ENCODE assay signal across 19 cellular contexts in the genomic region with DNA sequence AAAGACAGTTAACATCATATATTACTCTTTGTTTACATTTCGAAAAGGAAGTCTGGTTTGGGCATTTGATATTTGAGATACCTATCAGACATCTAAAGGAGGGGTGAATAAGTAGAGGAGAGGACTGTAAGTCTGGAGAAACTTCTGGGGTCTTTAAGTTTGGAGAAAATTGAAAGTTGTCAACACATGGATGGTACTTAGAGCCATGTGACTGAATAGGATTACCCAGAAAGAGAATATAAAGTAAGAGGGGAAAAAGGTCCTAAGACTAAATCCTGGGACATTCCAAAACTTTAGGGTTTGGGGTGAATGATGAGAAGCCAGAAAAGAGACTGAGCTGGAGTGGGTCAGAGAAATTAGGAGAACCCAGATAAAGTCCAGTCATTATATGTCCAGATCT. TPM values are rescaled to one million over a fixed set of nuclear protein-coding genes. Genes with fewer than 3 reads are reported as not detected.
DNase-seq lines count a peak whose midpoint lies in the region; ATAC-seq, FAIRE-seq and TF ChIP-seq lines count a peak whose summit lies in the region.
"Had no signal": no experiment of that assay in that cellular context is flagged by ENCODE, and none has a peak within 500 bp of the region (broad histone marks: within the 10 kb centered on the region; RNA-seq: fewer than 3 reads in every experiment).

No MANE protein-coding gene starts in this region.

- H3K36me3 ChIP-seq in HepG2 (replicated peaks in 1 of 2; ENCODE audit: control insufficient read depth in 1 of 2, insufficient read depth in 2 of 2, low read length in 2 of 2) (no peaks in the 10 kb centered on the region), right lobe of liver (no peaks in the 10 kb centered on the region), HCT116 (ENCODE audit: control insufficient read depth in 1 of 2, insufficient read depth in 2 of 2, low read length in 2 of 2) (no peaks in the 10 kb centered on the region)
- H3K36me3 ChIP-seq: BE2C, BLaER1 had no signal

- H3K4me2 ChIP-seq in HepG2 (ENCODE audit: low read depth, low read length) (no peak overlapping the region), HCT116 (ENCODE audit: low read length) (no peak overlapping the region)
- H3K4me2 ChIP-seq: BLaER1 had no signal

- no peak for TF ChIP-seq POLR2A in HepG2 (IDR thresholded peaks at IDR 0.05; ENCODE audit: insufficient read depth in 1 of 2, low read depth in 2 of 2, low read length in 2 of 2)
- no peak for TF ChIP-seq POLR2A in right lobe of liver (IDR thresholded peaks at IDR 0.05)
- TF ChIP-seq POLR2A in HCT116 (IDR thresholded peaks at IDR 0.05; ENCODE audit: borderline replicate concordance, extremely low read depth, insufficient read depth, insufficient read length) = no peak

- no peaks in the 10 kb centered on the region for H3K9me2 ChIP-seq in HCT116 (ENCODE audit: insufficient read depth)

- RAD21 ChIA-PET in HCT116 (lab: Charles Lee; ENCODE audit: low non-redundant PET in 1 of 2, low total read pairs in 2 of 2, uncharacterized antibody in 2 of 2, unreplicated experiment in 2 of 2) = no interaction called here

- H3K4me1 ChIP-seq in HepG2 (ENCODE audit: insufficient read depth, low read length) (no peaks in the 10 kb centered on the region), right lobe of liver (no peaks in the 10 kb centered on the region), HCT116 (ENCODE audit: control insufficient read depth in 1 of 2, insufficient read depth in 2 of 2, low read length in 2 of 2) (no peaks in the 10 kb centered on the region)
- H3K4me1 ChIP-seq: BE2C, BLaER1 had no signal

- H2AFZ ChIP-seq in HepG2 (ENCODE audit: low read length) (no peak overlapping the region), HCT116 (ENCODE audit: low read depth, low read length, poor library complexity, severe bottlenecking) (peak overlapping the region; percentile 45)

- H3K9ac ChIP-seq in HepG2 (ENCODE audit: insufficient read depth, low read depth, low read length) = no peak overlapping the region
- H3K9ac ChIP-seq in HCT116 (ENCODE audit: low read length) = no peak overlapping the region
- H3K9ac ChIP-seq: BLaER1 had no signal

- TF ChIP-seq CTCF in HepG2 (CRISPR knock-in tag; IDR thresholded peaks at IDR 0.05) = no peak
- TF ChIP-seq CTCF in right lobe of liver (IDR thresholded peaks at IDR 0.05) = no peak
- TF ChIP-seq CTCF in HCT116 (IDR thresholded peaks at IDR 0.05 in 2 of 3, conservative IDR thresholded peaks at IDR 0.05 in 1 of 3; ENCODE audit: borderline replicate concordance in 1 of 3, insufficient read depth in 1 of 3, low read depth in 2 of 3, low read length in 2 of 3) = no peak

- TF ChIP-seq EP300 in HepG2 (IDR thresholded peaks at IDR 0.05; ENCODE audit: low read depth in 2 of 2, low read length in 2 of 2) (no peak), HepG2 (CRISPR knock-in tag; IDR thresholded peaks at IDR 0.05; ENCODE audit: borderline replicate concordance) (no peak)

- TF ChIP-seq RAD21 in HepG2 (CRISPR knock-in tag; IDR thresholded peaks at IDR 0.05) = no peak
- no peak for TF ChIP-seq RAD21 in HCT116 (IDR thresholded peaks at IDR 0.05; ENCODE audit: low read depth)

- FAIRE-seq in HepG2 (lab: Jason Lieb, UNC) = no peak
- FAIRE-seq: A204.1, GM12891, GM19239 had no signal

- H3K4me3 ChIP-seq in HepG2 (replicated peaks in 1 of 3; ENCODE audit: insufficient read depth in 1 of 3, low read depth in 2 of 3, low read length in 3 of 3) = no peak overlapping the region
- H3K4me3 ChIP-seq in right lobe of liver = no peak overlapping the region
- H3K4me3 ChIP-seq in HCT116 (replicated peaks in 1 of 2; ENCODE audit: low read depth in 1 of 2, low read length in 2 of 2) = no peak overlapping the region
- H3K4me3 ChIP-seq: BLaER1 had no signal

- no peaks in the 10 kb centered on the region for H3K9me3 ChIP-seq in HepG2 (ENCODE audit: low read length)
- H3K9me3 ChIP-seq in right lobe of liver = no peaks in the 10 kb centered on the region
- no peaks in the 10 kb centered on the region for H3K9me3 ChIP-seq in HCT116 (ENCODE audit: control insufficient read depth in 1 of 2, insufficient read depth in 1 of 2, low read depth in 1 of 2, low read length in 2 of 2)
- H3K9me3 ChIP-seq: BE2C, BLaER1 had no signal

- no peaks in the 10 kb centered on the region for H4K20me1 ChIP-seq in HepG2 (ENCODE audit: insufficient read depth, low read length)
- H4K20me1 ChIP-seq in HCT116 (ENCODE audit: insufficient read depth) = no peaks in the 10 kb centered on the region
- H4K20me1 ChIP-seq: BLaER1 had no signal

- intact Hi-C loops in HepG2 (cut with micrococcal nuclease; ENCODE audit: unreplicated experiment) = no loop called here
- intact Hi-C loops in right lobe of liver (cut with DNase I) = no loop called here
- intact Hi-C loops in HCT116 (cut with micrococcal nuclease) = no loop called here

- DNase-seq in HepG2 (ENCODE audit: low spot score) (no peak), right lobe of liver (no peak), HCT116 (ENCODE audit: low read depth, low spot score) (no peak), ecto neural progenitor cell (ENCODE audit: low spot score) (no peak), NK-92 (lab: John Stamatoyannopoulos, UW; ENCODE audit: unreplicated experiment) (no peak)
- DNase-seq: 8988T; ACHN; BE2C; C1 segment of cervical spinal cord; CD4-positive, alpha-beta memory T cell; CD4-positive, CD25-positive, alpha-beta regulatory T cell; CD8-positive, alpha-beta memory T cell; COR-L47; DMS79 treated with DMSO at 0.1 percent for 48 hours; GF-D8 had no signal

- H3K27me3 ChIP-seq in HepG2 (ENCODE audit: control insufficient read depth in 1 of 2, insufficient read depth in 2 of 2, low read length in 2 of 2) (no peaks in the 10 kb centered on the region), right lobe of liver (no peaks in the 10 kb centered on the region), HCT116 (ENCODE audit: insufficient read depth, low read length) (no peaks in the 10 kb centered on the region)
- H3K27me3 ChIP-seq: BE2C, BLaER1 had no signal

- BruUV-seq in HepG2 (replicated peaks; lab: Mats Ljungman, UMichigan) = no TSS peak
- BruUV-seq in HCT116 (replicated peaks; lab: Mats Ljungman, UMichigan) = no TSS peak

- in situ Hi-C loops in HepG2 (cut with HindIII; ENCODE audit: extremely low pct_ligation_motif_present, low pct_unique_long_range_greater_than_20kb) = no loop called here

- WGBS in HepG2 (ENCODE audit: low lambda C conversion rate) = 0% methylated on average over 1 of the region's 1 CpG
- WGBS in right lobe of liver (ENCODE audit: insufficient coverage, low coverage, low lambda C conversion rate, missing lambda C conversion rate) = 48% methylated on average over 1 of the region's 1 CpG

- POLR2A ChIA-PET in HepG2 (lab: Yijun Ruan, JAX) = no interaction called here
- POLR2A ChIA-PET in HCT116 (lab: Charles Lee) = no interaction called here

- CTCF ChIA-PET in HepG2 (lab: Yijun Ruan, JAX; ENCODE audit: low intra/inter-chr PET ratio, low total read pairs) (no interaction called here), HCT116 (lab: Charles Lee) (no interaction called here)

- H3K27ac ChIP-seq in HepG2 (ENCODE audit: extremely low read length, insufficient read depth, low read length) (no peak overlapping the region), right lobe of liver (no peak overlapping the region), HCT116 (ENCODE audit: low read depth, low read length) (no peak overlapping the region)
- H3K27ac ChIP-seq: BLaER1 had no signal

- H3K79me2 ChIP-seq in HepG2 (ENCODE audit: insufficient read depth, low read length) (no peaks in the 10 kb centered on the region), HCT116 (ENCODE audit: insufficient read depth, low read length) (no peaks in the 10 kb centered on the region)

- ATAC-seq in HepG2 = no peak
- ATAC-seq in right lobe of liver = no peak
- ATAC-seq in HCT116 = no peak

TF ChIP-seq in HepG2, 621 proteins besides CTCF, POLR2A, EP300 and RAD21 (continues in another document):
- no peak for TF ChIP-seq NFYC (CRISPR knock-in tag; IDR thresholded peaks at IDR 0.05)

TF ChIP-seq in HCT116, 20 proteins besides CTCF, POLR2A, EP300 and RAD21:
- TF ChIP-seq EZH2phosphoT487 (IDR thresholded peaks at IDR 0.05; ENCODE audit: borderline replicate concordance) = no peak
- TF ChIP-seq ZNF274 (IDR thresholded peaks at IDR 0.05; ENCODE audit: low read depth, low read length) = no peak

RNA-seq across cellular contexts. Expression of a gene that starts 10.1 kb away (rescaled TPM):
- total RNA-seq in HepG2 (2016; rRNA removed; fragmentation: Illumina TruSeq; extraction: Trizol) (21.7 and 32.9 TPM in 2 replicates), right lobe of liver (1 to 10 TPM; 4.2 to 9.1 (median 5.3) TPM), HCT116 (2021; ENCODE audit: unreplicated experiment) (39.1 TPM)
- 10.7 and 10.9 TPM in 2 replicates for total RNA-seq in HepG2 (2016; cell fraction: cytosol; rRNA removed; fragmentation: Illumina TruSeq; extraction: Trizol; ENCODE audit: low read depth)
- total RNA-seq in HepG2 (2016; cell fraction: insoluble cytoplasmic fraction; rRNA removed; fragmentation: Illumina TruSeq; extraction: Trizol) = 19.6 and 31.3 TPM in 2 replicates
- total RNA-seq in HepG2 (2016; cell fraction: membrane; rRNA removed; fragmentation: Illumina TruSeq; extraction: Trizol) = 21.2 and 21.3 TPM in 2 replicates
- total RNA-seq in HepG2 (2016; cell fraction: nucleus; rRNA removed; fragmentation: Illumina TruSeq; extraction: Trizol) = 8.1 and 13.6 TPM in 2 replicates
- polyA plus RNA-seq in HepG2 (2011; rRNA removed) = 15.2 and 19.3 TPM in 2 replicates
- 10.8 and 16.6 TPM in 2 replicates for polyA plus RNA-seq in HepG2 (2011; cell fraction: cytosol; rRNA removed)
- polyA plus RNA-seq in HepG2 (2011; cell fraction: nucleus; rRNA removed) = 4.9 and 6.3 TPM in 2 replicates
- polyA plus RNA-seq in HepG2 (2012) = 19.1 and 22.1 TPM in 2 replicates
- polyA plus RNA-seq in HepG2 (2016; cell fraction: cytosol; fragmentation: Illumina TruSeq; extraction: Trizol; ENCODE audit: low read depth) = 6.6 and 7.9 TPM in 2 replicates
- 33.3 and 36.1 TPM in 2 replicates for polyA plus RNA-seq in HepG2 (2016; cell fraction: insoluble cytoplasmic fraction; fragmentation: Illumina TruSeq; extraction: Trizol; ENCODE audit: low read depth)
- 13.5 and 14.9 TPM in 2 replicates for polyA plus RNA-seq in HepG2 (2016; cell fraction: membrane; fragmentation: Illumina TruSeq; extraction: Trizol; ENCODE audit: low read depth)
- polyA plus RNA-seq in HepG2 (2016; cell fraction: nucleus; fragmentation: Illumina TruSeq; extraction: Trizol; ENCODE audit: insufficient read depth, low read depth) = 10.8 and 11.8 TPM in 2 replicates
- polyA minus RNA-seq in HepG2 (2011; rRNA and poly(A)+ RNA removed; ENCODE audit: low replicate concordance) = 8.7 and 11.5 TPM in 2 replicates
- polyA minus RNA-seq in HepG2 (2011; cell fraction: cytosol; rRNA and poly(A)+ RNA removed) = 23.3 and 28.6 TPM in 2 replicates
- 24.6 and 29.8 TPM in 2 replicates for polyA minus RNA-seq in HepG2 (2011; cell fraction: nucleus; rRNA and poly(A)+ RNA removed)
- 36.4 and 39.1 TPM in 2 replicates for polyA plus RNA-seq in HCT116 (2012)
